Comparison of ENCODE assay signal across 8 cellular contexts in the genomic region with DNA sequence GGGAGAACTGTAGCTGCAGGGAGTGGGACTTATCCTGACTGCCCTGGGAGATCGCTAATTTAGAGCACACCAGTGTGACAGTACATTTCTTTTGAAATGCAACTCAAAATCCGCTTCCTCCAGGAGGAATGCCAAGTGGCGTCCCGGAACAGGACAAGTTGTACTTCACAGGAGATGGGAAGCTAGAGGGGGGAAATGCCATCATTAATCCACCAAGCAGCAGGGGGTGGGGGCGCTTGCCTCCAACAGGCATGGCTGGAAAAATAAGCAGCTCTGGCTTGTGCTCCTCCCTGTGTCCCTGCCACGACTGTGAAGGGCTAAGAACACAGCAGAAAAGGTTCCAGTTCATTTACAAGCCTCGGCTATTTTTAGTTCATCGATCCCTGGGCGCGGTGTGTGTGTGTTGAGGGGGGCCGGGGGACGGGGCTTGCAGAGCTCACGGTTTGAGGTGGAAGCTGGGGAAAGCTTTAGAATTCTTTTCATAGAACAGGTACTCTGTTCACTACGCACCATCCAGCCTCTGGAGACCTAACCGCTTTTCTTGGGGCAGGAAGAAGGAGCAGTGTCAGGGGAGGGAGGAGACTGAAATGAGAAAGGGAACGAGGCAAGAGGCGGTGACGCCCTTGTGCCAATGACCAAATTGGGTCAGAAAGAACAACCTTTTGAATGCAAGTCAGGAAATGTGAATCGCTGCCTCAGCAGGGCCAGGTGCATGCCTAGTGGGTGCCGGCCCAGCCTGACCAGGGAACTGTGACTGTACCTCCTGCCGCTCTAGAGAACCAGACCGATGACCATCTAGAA. TPM values are rescaled to one million over a fixed set of nuclear protein-coding genes. Genes with fewer than 3 reads are reported as not detected.
DNase-seq lines count a peak whose midpoint lies in the region; ATAC-seq and TF ChIP-seq lines count a peak whose summit lies in the region.

No MANE protein-coding gene starts in this region.

- H4K20me1 ChIP-seq in SK-N-SH (ENCODE audit: insufficient read depth), result no peaks in the 10 kb centered on the region

- H3K27me3 ChIP-seq in HUES6 (ENCODE audit: control insufficient read depth, insufficient read depth, low read length), result peaks cover 4% of the 10 kb centered on the region; the same call in 1 of the 2 replicates
- H3K27me3 ChIP-seq in SK-N-SH (ENCODE audit: insufficient read depth), result no peaks in the 10 kb centered on the region
- no peaks in the 10 kb centered on the region for H3K27me3 ChIP-seq in effector memory CD4-positive, alpha-beta T cell (replicated peaks; ENCODE audit: control insufficient read depth, insufficient read depth, low read length, poor library complexity, severe bottlenecking)
- no peaks in the 10 kb centered on the region for H3K27me3 ChIP-seq in thoracic aorta (replicated peaks; ENCODE audit: insufficient read depth)

- H3K4me3 Mint-ChIP-seq in mesothelial cell of epicardium, result peak overlapping the region; percentile 52

- peak; percentile 15 for DNase-seq in activated naive CD4-positive, alpha-beta T cell treated with Interleukin-2 at 50 U/mL for 16 hours
- DNase-seq in activated naive CD4-positive, alpha-beta T cell (lab: John Stamatoyannopoulos, UW), result no peak
- DNase-seq in SK-N-SH (peak; percentile 30), mesothelial cell of epicardium (ENCODE audit: low spot score in 2 of 2, unreplicated experiment in 2 of 2) (no peak), thoracic aorta (ENCODE audit: low spot score) (no peak), HCEC 1CT (no peak)
- no peak for DNase-seq in effector memory CD4-positive, alpha-beta T cell

- no peaks in the 10 kb centered on the region for H3K79me2 ChIP-seq in SK-N-SH (ENCODE audit: insufficient read depth)

- H3K27me3 Mint-ChIP-seq in mesothelial cell of epicardium (ENCODE audit: low read depth), result peaks cover 72% of the 10 kb centered on the region

- ATAC-seq in thoracic aorta (ENCODE audit: insufficient number of reproducible peaks, low FRiP score, low read depth), result peak; percentile 34

- H3K36me3 Mint-ChIP-seq in mesothelial cell of epicardium, result no peaks in the 10 kb centered on the region

- peaks cover 25% of the 10 kb centered on the region for H3K4me1 Mint-ChIP-seq in mesothelial cell of epicardium

- H3K4me3 ChIP-seq in HUES6 (ENCODE audit: low read depth, low read length), result peak overlapping the region; percentile 56
- no peak overlapping the region for H3K4me3 ChIP-seq in SK-N-SH (ENCODE audit: low read depth in 2 of 2, low read length in 1 of 2)
- H3K4me3 ChIP-seq in effector memory CD4-positive, alpha-beta T cell (ENCODE audit: insufficient read depth, low read depth, low read length, poor library complexity, severe bottlenecking), result peak overlapping the region; percentile 47
- H3K4me3 ChIP-seq in thoracic aorta, result peak overlapping the region; percentile 75

- H3K27ac ChIP-seq in HUES6 (ENCODE audit: low read depth, low read length) (no peak overlapping the region; the same call in 1 of the 2 replicates), SK-N-SH (ENCODE audit: low read depth in 2 of 2, low read length in 1 of 2) (no peak overlapping the region), thoracic aorta (peak overlapping the region; percentile 61 to 76)
- H3K27ac ChIP-seq in effector memory CD4-positive, alpha-beta T cell (ENCODE audit: insufficient read depth, low read length, poor library complexity, severe bottlenecking), result no peak overlapping the region

- H3K27ac Mint-ChIP-seq in mesothelial cell of epicardium, result no peak overlapping the region

- H3K9me3 Mint-ChIP-seq in mesothelial cell of epicardium, result peaks cover 4% of the 10 kb centered on the region

- H3K36me3 ChIP-seq in HUES6 (ENCODE audit: control insufficient read depth, insufficient read depth, low read length) (no peaks in the 10 kb centered on the region), SK-N-SH (replicated peaks in 1 of 2; ENCODE audit: control insufficient read depth in 1 of 2, insufficient read depth in 2 of 2, low read length in 1 of 2) (no peaks in the 10 kb centered on the region), thoracic aorta (no peaks in the 10 kb centered on the region)
- H3K36me3 ChIP-seq in effector memory CD4-positive, alpha-beta T cell (ENCODE audit: control insufficient read depth, insufficient read depth, low read length), result no peaks in the 10 kb centered on the region

- no peak for TF ChIP-seq RAD21 in SK-N-SH (IDR thresholded peaks at IDR 0.05; ENCODE audit: low read length)

- no peak overlapping the region for H2AFZ ChIP-seq in SK-N-SH (ENCODE audit: low read depth)

- no peak overlapping the region for H3K4me2 ChIP-seq in SK-N-SH

- no peaks in the 10 kb centered on the region for H3K9me2 ChIP-seq in SK-N-SH

- TF ChIP-seq CTCF in SK-N-SH (IDR thresholded peaks at IDR 0.05) (no peak), mesothelial cell of epicardium (IDR thresholded peaks at IDR 0.05; ENCODE audit: unreplicated experiment) (no peak), thoracic aorta (IDR thresholded peaks at IDR 0.05) (no peak)

- H3F3A ChIP-seq in SK-N-SH (replicated peaks; ENCODE audit: insufficient read depth), result peaks cover 22% of the 10 kb centered on the region

- H3K4me1 ChIP-seq in HUES6 (ENCODE audit: control insufficient read depth, insufficient read depth, low read length) (peaks cover 26% of the 10 kb centered on the region), SK-N-SH (ENCODE audit: control insufficient read depth in 1 of 2, insufficient read depth in 2 of 2, low read depth in 1 of 2, low read length in 1 of 2) (peaks cover 5 to 10% of the 10 kb centered on the region in 2 experiments; a peak in 3 of 4 replicates), thoracic aorta (ENCODE audit: control insufficient read depth in 1 of 2, low read depth in 2 of 2) (peaks cover 3 to 29% of the 10 kb centered on the region in 2 donors)
- H3K4me1 ChIP-seq in effector memory CD4-positive, alpha-beta T cell (ENCODE audit: control insufficient read depth, insufficient read depth, low read length, poor library complexity, severe bottlenecking), result peaks cover 3% of the 10 kb centered on the region

- H3K9me3 ChIP-seq in HUES6 (ENCODE audit: control insufficient read depth, insufficient read depth, low read depth, low read length), result no peaks in the 10 kb centered on the region
- no peaks in the 10 kb centered on the region for H3K9me3 ChIP-seq in SK-N-SH
- H3K9me3 ChIP-seq in effector memory CD4-positive, alpha-beta T cell (ENCODE audit: control insufficient read depth, low read length), result no peaks in the 10 kb centered on the region
- no peaks in the 10 kb centered on the region for H3K9me3 ChIP-seq in thoracic aorta

- H3K9ac ChIP-seq in HUES6 (ENCODE audit: low read length) (peak overlapping the region; percentile 34), SK-N-SH (no peak overlapping the region)

- CTCF ChIA-PET in SK-N-SH (lab: Yijun Ruan, JAX), result interaction anchor here (0.9 kb wide), 1 partner anchor 11 kb away, joined by 4 read pairs; no protein-coding TSS in a partner anchor

- no peak for TF ChIP-seq EP300 in SK-N-SH (IDR thresholded peaks at IDR 0.05; ENCODE audit: borderline replicate concordance in 1 of 2, low read depth in 1 of 2, low read length in 1 of 2)

- WGBS in SK-N-SH (ENCODE audit: low lambda C conversion rate), result 53% methylated on average over 22 of the region's 22 CpGs

- POLR2A ChIA-PET in SK-N-SH (lab: Yijun Ruan, JAX), result no interaction called here

TF ChIP-seq in SK-N-SH, 30 proteins besides CTCF, POLR2A, EP300 and RAD21:
- no peak for TF ChIP-seq RCOR1 (IDR thresholded peaks at IDR 0.05; ENCODE audit: low read length)
- TF ChIP-seq TCF12 (IDR thresholded peaks at IDR 0.05), result no peak

RNA-seq across cellular contexts. Expression of a gene that starts 51.8 kb away (rescaled TPM):
- polyA plus RNA-seq in SK-N-SH (2012; rRNA removed), result 0.12 and 0.13 TPM in 2 replicates
- 0.19 and 0.22 TPM in 2 replicates for polyA plus RNA-seq in SK-N-SH (2012; cell fraction: cytosol; rRNA removed)
- 0.07 and 0.11 TPM in 2 replicates for polyA plus RNA-seq in SK-N-SH (2012; cell fraction: nucleus; rRNA removed)
- total RNA-seq in mesothelial cell of epicardium (0.04 to 0.38 TPM (median 0.16 TPM) in 3 replicates), thoracic aorta (10 to 100 TPM; 12.5 to 16.7 TPM)

Comparison
In these comparisons a context has a peak if more than half of its experiments do, and no peak if none do; other contexts are left out.
1. DNase-seq: peak in activated naive CD4-positive, alpha-beta T cell treated with Interleukin-2 at 50 U/mL for 16 hours (single experiment) and SK-N-SH (single experiment); none in activated naive CD4-positive, alpha-beta T cell (0 of 4), effector memory CD4-positive, alpha-beta T cell (0 of 3), mesothelial cell of epicardium (0 of 2), thoracic aorta (single experiment) and HCEC 1CT (single experiment).
2. H3K27ac ChIP-seq: peak in thoracic aorta (2 of 2); none in HUES6 (single experiment), SK-N-SH (0 of 2) and effector memory CD4-positive, alpha-beta T cell (single experiment).
3. H3K4me3 ChIP-seq: peak in HUES6 (single experiment), effector memory CD4-positive, alpha-beta T cell (single experiment) and thoracic aorta (single experiment); none in SK-N-SH (0 of 2).